8 cellular contexts compared by ENCODE assay signal in genomic region chr6:53437557-53438202, GRCh38.
DNase-seq lines count a peak whose midpoint lies in the region; ATAC-seq, FAIRE-seq and TF ChIP-seq lines count a peak whose summit lies in the region.

No MANE protein-coding gene starts in this region.

- CTCF ChIA-PET in activated naive CD4-positive, alpha-beta T cell treated with anti-CD3 and anti-CD28 coated beads, Interleukin-2, amount 10 ng/mL, durations not matched to agents 7 days and 5 days (lab: Charles Lee), result interaction anchor here (0.7 to 6.3 kb wide), 11 partner anchors 10 to 265 kb away, joined by 3 to 44 read pairs (median 4); no protein-coding TSS in a partner anchor

- peak; percentile 38 for DNase-seq in activated naive CD4-positive, alpha-beta T cell treated with anti-CD3 and anti-CD28 coated beads, Interleukin-2, amount 10 ng/mL, durations not matched to agents 7 days and 5 days
- DNase-seq in activated naive CD4-positive, alpha-beta T cell treated with anti-CD3 and anti-CD28 coated beads, Interleukin-2, amount 50 U/mL, for 16 hours, result no peak
- peak; percentile 81 for DNase-seq in NCI-H69 (lab: John Stamatoyannopoulos, UW)
- DNase-seq in adrenal gland, result peak in 6 of 7 donors; percentile 35 to 77 (median 43)
- peak; percentile 58 for DNase-seq in hepatic stellate cell (ENCODE audit: low spot score)
- DNase-seq in small intestine, result peak; percentile 59

- H3K4me1 Mint-ChIP-seq in activated naive CD4-positive, alpha-beta T cell treated with anti-CD3 and anti-CD28 coated beads, Interleukin-2, amount 10 ng/mL, durations not matched to agents 7 days and 5 days, result no peaks in the 10 kb centered on the region

- H3K27ac Mint-ChIP-seq in activated naive CD4-positive, alpha-beta T cell treated with anti-CD3 and anti-CD28 coated beads, Interleukin-2, amount 10 ng/mL, durations not matched to agents 7 days and 5 days, result no peak overlapping the region

- TF ChIP-seq POLR2A in adrenal gland (IDR thresholded peaks at IDR 0.05), result no peak

- H3K27ac ChIP-seq in adrenal gland (no peak overlapping the region), small intestine (ENCODE audit: low read depth in 1 of 2, low read length in 1 of 2) (no peak overlapping the region)

- TF ChIP-seq CTCF in adrenal gland (IDR thresholded peaks at IDR 0.05), result peak in 5 of 6 experiments; percentile 11 to 61 (median 46)

- 58 to 68% (median 60%) methylated on average over 5 of the region's 5 CpGs for WGBS in adrenal gland, 4 donors
- WGBS in small intestine, 3 donors, result 44 to 52% (median 45%) methylated on average over 5 of the region's 5 CpGs

- H3K36me3 ChIP-seq in adrenal gland (replicated peaks in 1 of 2) (no peaks in the 10 kb centered on the region), small intestine (ENCODE audit: control insufficient read depth in 2 of 2, insufficient read depth in 2 of 2, low read length in 2 of 2) (no peaks in the 10 kb centered on the region)

- H3K4me1 ChIP-seq in adrenal gland (replicated peaks in 1 of 2), result peaks cover 14 to 30% of the 10 kb centered on the region in 2 donors
- H3K4me1 ChIP-seq in small intestine (ENCODE audit: control insufficient read depth in 2 of 2, insufficient read depth in 1 of 2, low read depth in 1 of 2, low read length in 1 of 2), result no peaks in the 10 kb centered on the region

- FAIRE-seq in small intestine (lab: Jason Lieb, UNC), result no peak

- H3K9me3 Mint-ChIP-seq in activated naive CD4-positive, alpha-beta T cell treated with anti-CD3 and anti-CD28 coated beads, Interleukin-2, amount 10 ng/mL, durations not matched to agents 7 days and 5 days, result no peaks in the 10 kb centered on the region

- intact Hi-C loops in adrenal gland (cut with DNase I), result no loop called here

- no peak overlapping the region for H3K4me3 ChIP-seq in adrenal gland
- H3K4me3 ChIP-seq in small intestine (ENCODE audit: low read depth in 1 of 2, low read length in 2 of 2), result no peak overlapping the region

- H3K36me3 Mint-ChIP-seq in activated naive CD4-positive, alpha-beta T cell treated with anti-CD3 and anti-CD28 coated beads, Interleukin-2, amount 10 ng/mL, durations not matched to agents 7 days and 5 days, result no peaks in the 10 kb centered on the region

- ATAC-seq in HG02798 (IDR thresholded peaks at IDR 0.05; ENCODE audit: poor library complexity, unreplicated experiment) (peak; percentile 51), HG03139 (IDR thresholded peaks at IDR 0.05; ENCODE audit: unreplicated experiment) (no peak)

- H3K4me3 Mint-ChIP-seq in activated naive CD4-positive, alpha-beta T cell treated with anti-CD3 and anti-CD28 coated beads, Interleukin-2, amount 10 ng/mL, durations not matched to agents 7 days and 5 days, result no peak overlapping the region

- H3K9me3 ChIP-seq in adrenal gland (replicated peaks in 1 of 3) (no peaks in the 10 kb centered on the region), small intestine (ENCODE audit: control insufficient read depth, low read depth) (no peaks in the 10 kb centered on the region)

- no peaks in the 10 kb centered on the region for H3K27me3 ChIP-seq in adrenal gland
- H3K27me3 ChIP-seq in small intestine (ENCODE audit: control insufficient read depth in 2 of 2, insufficient read depth in 2 of 2, low read length in 2 of 2), result no peaks in the 10 kb centered on the region

- H3K27me3 Mint-ChIP-seq in activated naive CD4-positive, alpha-beta T cell treated with anti-CD3 and anti-CD28 coated beads, Interleukin-2, amount 10 ng/mL, durations not matched to agents 7 days and 5 days, result peaks cover 4% of the 10 kb centered on the region
